8 cellular contexts compared by ENCODE assay signal in genomic region chr5:167425161-167425560, GRCh38.
"Had no signal": no experiment of that assay in that cellular context is flagged by ENCODE, and none has a peak within 500 bp of the region (broad histone marks: within the 10 kb centered on the region; RNA-seq: fewer than 3 reads in every experiment).

No MANE protein-coding gene starts in this region.

- H3K4me3 ChIP-seq: GM12878 had no signal

- DNase-seq: GDM1, GF-D8 had no signal

- FAIRE-seq: G401.6, GM12878, GM12891, GM12892, GM18507, GM19239 had no signal
